In genomic region chr2:63695583-63695982, GRCh38 we compare ENCODE assay signal across 11 cellular contexts.
"Had no signal": no experiment of that assay in that cellular context is flagged by ENCODE, and none has a peak within 500 bp of the region (broad histone marks: within the 10 kb centered on the region; RNA-seq: fewer than 3 reads in every experiment).

No MANE protein-coding gene starts in this region.

- H3K9me3 ChIP-seq: HAP-1 had no signal

- H3K4me2 ChIP-seq: GM23338 had no signal

- DNase-seq: GM23248, GOT3, H7, H9, HCEC 1CT, HFFc6 had no signal

- FAIRE-seq: H1, H54 had no signal

- H3K4me3 Mint-ChIP-seq: GM23338, H9, HFFc6 had no signal

- H3K4me3 ChIP-seq: GM23248, GM23338, HAP-1 had no signal

- ATAC-seq: GM23338, HCT116 had no signal

- H3K27ac ChIP-seq: GM23248 had no signal

- H3K9me3 Mint-ChIP-seq: GM23338, H9, HFFc6 had no signal

- H2AFZ ChIP-seq: GM23338 had no signal

- H3K36me3 ChIP-seq: HAP-1 had no signal

- H3K9ac ChIP-seq: GM23248 had no signal

- H3K4me1 ChIP-seq: HAP-1 had no signal

- H3K27ac Mint-ChIP-seq: GM23338, H9, HFFc6 had no signal
